Comparison of ENCODE assay signal across 8 cellular contexts in genomic region chr6:75210885-75211739, GRCh38. TPM values are rescaled to one million over a fixed set of nuclear protein-coding genes. Genes with fewer than 3 reads are reported as not detected.
DNase-seq lines count a peak whose midpoint lies in the region; ATAC-seq and TF ChIP-seq lines count a peak whose summit lies in the region.

No MANE protein-coding gene starts in this region.

- H3K27ac ChIP-seq in trophoblast cell (ENCODE audit: low read depth, low read length): no peak overlapping the region

- no peak for DNase-seq in AG09309 (ENCODE audit: low read depth)
- DNase-seq in NCI-H2171 treated with DMSO at 0.1 percent for 48 hours (lab: John Stamatoyannopoulos, UW): peak; percentile 56
- DNase-seq in activated CD4-positive, CD25-positive, alpha-beta regulatory T cell treated with anti-CD3 and anti-CD28 coated beads, Interleukin-2, amount 50 U/mL, for 72 hours: peak; percentile 35
- peak; percentile 88 for DNase-seq in fibroblast of peridontal ligament (ENCODE audit: extremely low read depth)
- DNase-seq in trophoblast cell: peak; percentile 36 to 91

- H2AFZ ChIP-seq in trophoblast cell (ENCODE audit: insufficient read depth, low read length, poor library complexity): no peak overlapping the region

- H3K4ac ChIP-seq in trophoblast cell (ENCODE audit: low read depth, low read length): no peak overlapping the region

- no peak overlapping the region for H3K4me2 ChIP-seq in trophoblast cell (ENCODE audit: low read length)

- H3K4me3 ChIP-seq in AG09309 (ENCODE audit: control insufficient read depth, low read depth, low read length) (no peak overlapping the region), trophoblast cell (ENCODE audit: low read depth, low read length) (no peak overlapping the region)

- peak; percentile 63 for TF ChIP-seq CTCF in AG09309 (IDR thresholded peaks at IDR 0.05; ENCODE audit: control insufficient read depth, insufficient read depth, low read depth, low read length, missing control alignments)
- peak; percentile 62 for TF ChIP-seq CTCF in GM12872 (IDR thresholded peaks at IDR 0.05; ENCODE audit: insufficient read depth, low read depth, low read length)

- ATAC-seq in GM21576 (IDR thresholded peaks at IDR 0.05; ENCODE audit: unreplicated experiment) (no peak), HG02970 (IDR thresholded peaks at IDR 0.05; ENCODE audit: low FRiP score, unreplicated experiment) (no peak)

- H3K4me1 ChIP-seq in trophoblast cell (ENCODE audit: control insufficient read depth in 1 of 2, insufficient read depth in 2 of 2, low read length in 2 of 2): peaks cover 8 to 20% of the 10 kb centered on the region in 2 experiments

- H2AK5ac ChIP-seq in trophoblast cell (ENCODE audit: low read length): no peak overlapping the region

- no peak overlapping the region for H3K9ac ChIP-seq in trophoblast cell (ENCODE audit: low read length)

- no peaks in the 10 kb centered on the region for H3K9me3 ChIP-seq in trophoblast cell (ENCODE audit: insufficient read depth, low read depth, low read length)

- H3K79me2 ChIP-seq in trophoblast cell (ENCODE audit: control insufficient read depth, insufficient read depth, low read length, poor library complexity): no peaks in the 10 kb centered on the region

- no peak overlapping the region for H3K14ac ChIP-seq in trophoblast cell (ENCODE audit: low read length)

- no peak overlapping the region for H3K18ac ChIP-seq in trophoblast cell (ENCODE audit: low read length)

- no peak overlapping the region for H4K12ac ChIP-seq in trophoblast cell (ENCODE audit: low read depth, low read length)

- peaks cover 17% of the 10 kb centered on the region for H3K27me3 ChIP-seq in trophoblast cell (ENCODE audit: insufficient read depth, low read length)

- H2BK5ac ChIP-seq in trophoblast cell (ENCODE audit: low read depth, low read length, poor library complexity): no peak overlapping the region

- H4K91ac ChIP-seq in trophoblast cell (ENCODE audit: low read depth, low read length): no peak overlapping the region

- no peak overlapping the region for H2BK120ac ChIP-seq in trophoblast cell (ENCODE audit: insufficient read depth, low read length, poor library complexity)

- H3K79me1 ChIP-seq in trophoblast cell (ENCODE audit: low read length): no peaks in the 10 kb centered on the region

- no peaks in the 10 kb centered on the region for H3K36me3 ChIP-seq in trophoblast cell (ENCODE audit: control insufficient read depth in 1 of 2, insufficient read depth in 2 of 2, low read length in 2 of 2)

- H2BK12ac ChIP-seq in trophoblast cell (ENCODE audit: low read length): no peak overlapping the region

- WGBS in trophoblast cell (ENCODE audit: extremely low coverage, insufficient coverage, insufficient read length): no CpG with 5 or more reads among the region's 10 CpGs

- no peak overlapping the region for H4K8ac ChIP-seq in trophoblast cell (ENCODE audit: low read depth, low read length)

- no peak overlapping the region for H3K23ac ChIP-seq in trophoblast cell (ENCODE audit: low read length)

RNA-seq across cellular contexts. Expression of gene COL12A1, which starts 5.3 kb away (rescaled TPM):
- 38.5 and 39.9 TPM in 2 replicates for polyA plus RNA-seq in trophoblast cell (2013)

RNA-seq across cellular contexts. Expression of gene COX7A2, which starts 32.5 kb away (rescaled TPM):
- 835 and 927 TPM in 2 replicates for polyA plus RNA-seq in trophoblast cell (2013)
